In the genomic region with DNA sequence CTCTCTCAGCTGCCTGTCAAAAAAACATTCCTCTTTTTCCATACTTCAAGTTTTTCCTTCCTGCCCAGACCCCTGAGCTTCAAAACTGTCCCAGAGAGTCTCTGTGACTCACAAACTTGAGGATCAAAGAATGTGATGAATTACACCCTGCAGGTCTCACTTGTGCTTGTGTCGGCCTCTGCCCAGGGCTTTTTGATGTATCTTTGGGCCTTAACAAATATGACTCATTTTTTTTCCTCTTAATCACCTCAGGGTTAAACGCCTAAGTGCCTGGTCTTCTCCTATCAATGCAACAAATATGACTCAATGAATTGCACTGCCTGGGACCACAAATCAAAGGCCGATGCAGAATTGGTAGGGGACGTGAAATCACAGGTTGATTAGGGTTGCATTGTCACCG, we compare ENCODE assay signal across 24 cellular contexts.
DNase-seq lines count a peak whose midpoint lies in the region; ATAC-seq, FAIRE-seq and TF ChIP-seq lines count a peak whose summit lies in the region.
"Had no signal": no experiment of that assay in that cellular context is flagged by ENCODE, and none has a peak within 500 bp of the region (broad histone marks: within the 10 kb centered on the region; RNA-seq: fewer than 3 reads in every experiment).

No MANE protein-coding gene starts in this region.

- no peak overlapping the region for H3K56ac ChIP-seq in mesendoderm (ENCODE audit: low read length)

- H2BK5ac ChIP-seq in mesendoderm (ENCODE audit: low read length): no peak overlapping the region

- intact Hi-C loops in transverse colon (cut with DNase I; ENCODE audit: low total_unique reads): no loop called here

- in situ Hi-C loops in transverse colon (cut with MboI; ENCODE audit: low pct_ligation_motif_present in 1 of 4, low pct_unique_long_range_greater_than_20kb in 1 of 4, low sequenced_read_pairs in 3 of 4): no loop called here

- no peak overlapping the region for H3K18ac ChIP-seq in mesendoderm (ENCODE audit: low read length)

- H3K9ac ChIP-seq in mesendoderm (ENCODE audit: low read length): no peak overlapping the region

- peak; percentile 17 for DNase-seq in AG08396 (ENCODE audit: low spot score)
- DNase-seq in LoVo (ENCODE audit: low spot score): peak; percentile 40
- DNase-seq in bronchial epithelial cell (ENCODE audit: low read depth): peak; percentile 43
- DNase-seq in mesendoderm: peak; percentile 53
- no peak for DNase-seq in transverse colon
- DNase-seq in mesenteric fat pad (ENCODE audit: low spot score): no peak
- DNase-seq: activated B cell treated with CpG ODN at 0.5 μM for 24 hours; activated CD4-positive, alpha-beta memory T cell treated with anti-CD3 and anti-CD28 coated beads for 36 hours; activated effector memory CD4-positive, alpha-beta T cell treated with Interleukin-2 at 50 U/mL for 16 hours; CD4-positive, CD25-positive, alpha-beta regulatory T cell; colonic mucosa; DMS153; effector memory CD8-positive, alpha-beta T cell; glutamatergic neuron; HFFc6; left ventricle myocardium superior; NCI-H1105 treated with DMSO at 0.1 percent for 48 hours; NCI-H510A; NK-92 treated with Interleukin-12 subunit alpha and Interleukin-12 subunit beta, amount 100 ng/mL, for 24 hours; Peyer's patch; substantia nigra had no signal

- TF ChIP-seq CTCF in bronchial epithelial cell (IDR thresholded peaks at IDR 0.05; ENCODE audit: insufficient read depth, low read length, severe bottlenecking) (no peak), transverse colon (IDR thresholded peaks at IDR 0.05) (no peak)

- no peak overlapping the region for H4K8ac ChIP-seq in mesendoderm (ENCODE audit: low read depth, low read length)

- FAIRE-seq in bronchial epithelial cell (lab: Jason Lieb, UNC): peak; percentile 7

- H3K23ac ChIP-seq in mesendoderm (ENCODE audit: low read length): no peak overlapping the region

- no peak for ATAC-seq in HG02588 (IDR thresholded peaks at IDR 0.05; ENCODE audit: unreplicated experiment)
- no peak for ATAC-seq in GM18907 (IDR thresholded peaks at IDR 0.05; ENCODE audit: unreplicated experiment)
- ATAC-seq: effector memory CD8-positive, alpha-beta T cell; left ventricle myocardium superior had no signal

- no peaks in the 10 kb centered on the region for H3K36me3 ChIP-seq in bronchial epithelial cell (ENCODE audit: control insufficient read depth, insufficient read depth, low read length)
- no peaks in the 10 kb centered on the region for H3K36me3 ChIP-seq in mesendoderm (ENCODE audit: control insufficient read depth, insufficient read depth, low read length)
- no peaks in the 10 kb centered on the region for H3K36me3 ChIP-seq in transverse colon
- H3K36me3 ChIP-seq: colonic mucosa had no signal

- H3K4ac ChIP-seq in mesendoderm (ENCODE audit: low read depth, low read length): no peak overlapping the region

- H3K4me3 ChIP-seq in bronchial epithelial cell (ENCODE audit: low read depth, low read length): no peak overlapping the region
- H3K4me3 ChIP-seq in mesendoderm (ENCODE audit: low read length): no peak overlapping the region
- no peak overlapping the region for H3K4me3 ChIP-seq in transverse colon
- H3K4me3 ChIP-seq: colonic mucosa, Peyer's patch, SK-N-MC had no signal

- no peaks in the 10 kb centered on the region for H3K79me2 ChIP-seq in mesendoderm (ENCODE audit: control insufficient read depth, insufficient read depth, low read length)

- H3K79me1 ChIP-seq in mesendoderm (ENCODE audit: low read length): no peaks in the 10 kb centered on the region

- no peak overlapping the region for H3K4me2 ChIP-seq in mesendoderm (ENCODE audit: low read length)

- WGBS in mesendoderm (ENCODE audit: extremely low coverage, insufficient coverage, low lambda C conversion rate): no CpG with 5 or more reads among the region's 5 CpGs
- 58 to 59% methylated on average over 4 to 5 of the region's 5 CpGs for WGBS in transverse colon (ENCODE audit: low coverage in 1 of 2), 2 donors

- no peaks in the 10 kb centered on the region for H3K9me3 ChIP-seq in transverse colon
- H3K9me3 ChIP-seq: colonic mucosa, Peyer's patch had no signal

- H3K4me1 ChIP-seq in mesendoderm (ENCODE audit: control insufficient read depth, low read depth, low read length): peaks cover 2% of the 10 kb centered on the region
- H3K4me1 ChIP-seq in transverse colon: peaks cover 0 to 15% (median 0%) of the 10 kb centered on the region in 4 donors
- H3K4me1 ChIP-seq: colonic mucosa, Peyer's patch had no signal

- no peak overlapping the region for H2AK5ac ChIP-seq in mesendoderm (ENCODE audit: low read length)

- H2BK15ac ChIP-seq in mesendoderm (replicated peaks; ENCODE audit: low read depth): no peak overlapping the region

- no peak overlapping the region for H2BK120ac ChIP-seq in mesendoderm (ENCODE audit: low read depth, low read length)

- H3K27ac ChIP-seq in mesendoderm (ENCODE audit: low read depth, low read length) (no peak overlapping the region), transverse colon (no peak overlapping the region)
- H3K27ac ChIP-seq: colonic mucosa, Peyer's patch, SK-N-MC had no signal

- no peaks in the 10 kb centered on the region for H3K27me3 ChIP-seq in bronchial epithelial cell (ENCODE audit: control insufficient read depth, insufficient read depth, low read length)
- H3K27me3 ChIP-seq in mesendoderm (ENCODE audit: insufficient read depth, low read length, poor library complexity): no peaks in the 10 kb centered on the region
- no peaks in the 10 kb centered on the region for H3K27me3 ChIP-seq in transverse colon
- H3K27me3 ChIP-seq: colonic mucosa, Peyer's patch had no signal

- TF ChIP-seq EP300 in transverse colon (IDR thresholded peaks at IDR 0.05; ENCODE audit: low read depth): no peak

- TF ChIP-seq POLR2A in transverse colon (IDR thresholded peaks at IDR 0.05): no peak

- H4K5ac ChIP-seq in mesendoderm (ENCODE audit: low read length): no peak overlapping the region

Comparison
In these comparisons a context has a peak if more than half of its experiments do, and no peak if none do; other contexts are left out.
1. DNase-seq: peak in AG08396 (single experiment), LoVo (single experiment), bronchial epithelial cell (single experiment) and mesendoderm (single experiment); none in transverse colon (single experiment) and mesenteric fat pad (single experiment).